In genomic region chr5:14145356-14146334, GRCh38 we compare ENCODE assay signal across 8 cellular contexts. TPM values are rescaled to one million over a fixed set of nuclear protein-coding genes. Genes with fewer than 3 reads are reported as not detected.
A peak's percentile ranks its signal among the peaks of the same experiment; 100 is the strongest.
DNase-seq lines count a peak whose midpoint lies in the region; ATAC-seq, FAIRE-seq and TF ChIP-seq lines count a peak whose summit lies in the region.

No MANE protein-coding gene starts in this region.

- H3K27me3 Mint-ChIP-seq in activated CD4-positive, alpha-beta T cell treated with anti-CD3 and anti-CD28 coated beads, Interleukin-2, amount 10 ng/mL, durations not matched to agents 24 days and 14 days: peaks cover 62% of the 10 kb centered on the region
- no peaks in the 10 kb centered on the region for H3K27me3 Mint-ChIP-seq in astrocyte (ENCODE audit: low read depth, unreplicated experiment)

- peaks cover 10% of the 10 kb centered on the region for H3K4me1 Mint-ChIP-seq in activated CD4-positive, alpha-beta T cell treated with anti-CD3 and anti-CD28 coated beads, Interleukin-2, amount 10 ng/mL, durations not matched to agents 24 days and 14 days
- peaks cover 53% of the 10 kb centered on the region for H3K4me1 Mint-ChIP-seq in astrocyte (ENCODE audit: low read depth, unreplicated experiment)

- peaks cover 4% of the 10 kb centered on the region for H3K9me3 Mint-ChIP-seq in activated CD4-positive, alpha-beta T cell treated with anti-CD3 and anti-CD28 coated beads, Interleukin-2, amount 10 ng/mL, durations not matched to agents 24 days and 14 days
- no peaks in the 10 kb centered on the region for H3K9me3 Mint-ChIP-seq in astrocyte (ENCODE audit: unreplicated experiment)

- no peak for DNase-seq in activated CD4-positive, alpha-beta T cell treated with anti-CD3 and anti-CD28 coated beads, Interleukin-2, amount 10 ng/mL, durations not matched to agents 24 days and 14 days
- DNase-seq in activated CD4-positive, alpha-beta T cell treated with anti-CD3 and anti-CD28 coated beads, Interleukin-2, amount 50 U/mL, for 48 hours: no peak
- DNase-seq in astrocyte (ENCODE audit: low read depth): peak; percentile 77
- DNase-seq in kidney: no peak
- no peak for DNase-seq in thyroid gland
- no peak for DNase-seq in NCI-H187 treated with DMSO at 0.1 percent for 48 hours (lab: John Stamatoyannopoulos, UW)

- H3K27ac Mint-ChIP-seq in activated CD4-positive, alpha-beta T cell treated with anti-CD3 and anti-CD28 coated beads, Interleukin-2, amount 10 ng/mL, durations not matched to agents 24 days and 14 days: peak overlapping the region; percentile 48
- peak overlapping the region; percentile 98 for H3K27ac Mint-ChIP-seq in astrocyte (ENCODE audit: unreplicated experiment)

- peak overlapping the region; percentile 98 for H3K27ac ChIP-seq in astrocyte (ENCODE audit: low read depth, low read length)
- H3K27ac ChIP-seq in kidney (ENCODE audit: low read depth in 2 of 2, low read length in 2 of 2): peak overlapping the region; percentile 36 to 73
- peak overlapping the region in 2 of 3 donors; percentile 92 to 94 for H3K27ac ChIP-seq in thyroid gland

- ATAC-seq in GM18907 (IDR thresholded peaks at IDR 0.05; ENCODE audit: unreplicated experiment): no peak
- no peak for ATAC-seq in GM18909 (IDR thresholded peaks at IDR 0.05; ENCODE audit: poor library complexity, unreplicated experiment)

- H3K4me2 ChIP-seq in astrocyte (ENCODE audit: low read length): peak overlapping the region; percentile 91

- H3K4me1 ChIP-seq in astrocyte (ENCODE audit: insufficient read depth, low read length) (peaks cover 57% of the 10 kb centered on the region), kidney (ENCODE audit: control insufficient read depth in 1 of 2, insufficient read depth in 1 of 2, low read depth in 1 of 2, low read length in 2 of 2) (peaks cover 30 to 33% of the 10 kb centered on the region in 2 donors), thyroid gland (peaks cover 14 to 22% of the 10 kb centered on the region in 2 donors)

- TF ChIP-seq POLR2A in thyroid gland (IDR thresholded peaks at IDR 0.05): no peak

- H3K9me3 ChIP-seq in astrocyte (ENCODE audit: insufficient read depth, low read depth, low read length) (no peaks in the 10 kb centered on the region), kidney (ENCODE audit: control insufficient read depth in 1 of 2, low read length in 2 of 2) (no peaks in the 10 kb centered on the region), thyroid gland (no peaks in the 10 kb centered on the region)

- 47 to 56% methylated on average over 15 of the region's 15 CpGs for WGBS in thyroid gland, 2 donors

- peak overlapping the region; percentile 100 for H3K9ac ChIP-seq in astrocyte (ENCODE audit: low read length)
- peak overlapping the region in 1 of 2 donors; percentile 81 for H3K9ac ChIP-seq in kidney (ENCODE audit: low read length in 2 of 2)

- TF ChIP-seq CTCF in astrocyte (IDR thresholded peaks at IDR 0.05; ENCODE audit: insufficient read depth, low read depth, low read length): no peak
- no peak for TF ChIP-seq CTCF in kidney (IDR thresholded peaks at IDR 0.05; ENCODE audit: borderline replicate concordance, extremely low read depth, insufficient read depth)
- no peak for TF ChIP-seq CTCF in thyroid gland (IDR thresholded peaks at IDR 0.05)

- peak overlapping the region; percentile 87 for H3K4me3 Mint-ChIP-seq in activated CD4-positive, alpha-beta T cell treated with anti-CD3 and anti-CD28 coated beads, Interleukin-2, amount 10 ng/mL, durations not matched to agents 24 days and 14 days
- H3K4me3 Mint-ChIP-seq in astrocyte (ENCODE audit: unreplicated experiment): peak overlapping the region; percentile 92

- no peaks in the 10 kb centered on the region for H3K27me3 ChIP-seq in astrocyte (ENCODE audit: insufficient read depth, low read length)
- no peaks in the 10 kb centered on the region for H3K27me3 ChIP-seq in thyroid gland

- peaks cover 4% of the 10 kb centered on the region for H3K36me3 Mint-ChIP-seq in activated CD4-positive, alpha-beta T cell treated with anti-CD3 and anti-CD28 coated beads, Interleukin-2, amount 10 ng/mL, durations not matched to agents 24 days and 14 days (ENCODE audit: low read depth)
- H3K36me3 Mint-ChIP-seq in astrocyte (ENCODE audit: low read depth, unreplicated experiment): no peaks in the 10 kb centered on the region

- intact Hi-C loops in activated CD4-positive, alpha-beta T cell treated with anti-CD3 and anti-CD28 coated beads, Interleukin-2, amount 10 ng/mL, durations not matched to agents 24 days and 14 days (cut with micrococcal nuclease): loop anchor here (10.0 kb wide), 2 partner anchors 519 to 729 kb away; partner anchors contain the start of genes ANKH and OTULIN
- intact Hi-C loops in kidney (cut with DNase I): no loop called here
- intact Hi-C loops in thyroid gland (cut with DNase I): loop anchor here (10.0 kb wide), 1 partner anchor 119 kb away; no protein-coding TSS in a partner anchor

- H3K79me2 ChIP-seq in astrocyte (ENCODE audit: insufficient read depth, low read length): peaks cover 82% of the 10 kb centered on the region

- no peaks in the 10 kb centered on the region for H3K36me3 ChIP-seq in astrocyte (ENCODE audit: insufficient read depth, low read length)
- no peaks in the 10 kb centered on the region for H3K36me3 ChIP-seq in kidney (ENCODE audit: control insufficient read depth in 1 of 2, insufficient read depth in 2 of 2, low read length in 2 of 2)
- H3K36me3 ChIP-seq in thyroid gland: no peaks in the 10 kb centered on the region

- H4K20me1 ChIP-seq in astrocyte (ENCODE audit: insufficient read depth, low read length): peaks cover 57% of the 10 kb centered on the region

- no peak overlapping the region for H2AFZ ChIP-seq in astrocyte (ENCODE audit: low read depth, low read length)

- H3K4me3 ChIP-seq in astrocyte (ENCODE audit: insufficient read depth, low read depth, low read length) (peak overlapping the region; percentile 94), kidney (ENCODE audit: low read length in 2 of 2) (peak overlapping the region; percentile 67), thyroid gland (replicated peaks in 1 of 3) (peak overlapping the region in 2 of 3 donors; percentile 68 to 78)

- FAIRE-seq in astrocyte (lab: Jason Lieb, UNC) (no peak), kidney (lab: Jason Lieb, UNC) (no peak)

RNA-seq across cellular contexts. Expression of gene TRIO, which starts 2.5 kb away (rescaled TPM):
- 8.7 and 14.0 TPM in 2 replicates for total RNA-seq in activated CD4-positive, alpha-beta T cell treated with anti-CD3 and anti-CD28 coated beads, Interleukin-2, amount 10 ng/mL, durations not matched to agents 24 days and 14 days
- total RNA-seq in astrocyte (291 and 347 TPM in 2 replicates), kidney (149 TPM), thyroid gland (100 to 1,000 TPM in 2 of 4 donors, 10 to 100 TPM in 2; 67.4 to 103 (median 94.7) TPM)
- polyA plus RNA-seq in kidney (ENCODE audit: insufficient read depth, low read depth, low replicate concordance): 9.5 TPM
